Comparison of ENCODE assay signal across 16 cellular contexts in genomic region chr16:27377666-27378485, GRCh38. TPM values are rescaled to one million over a fixed set of nuclear protein-coding genes. Genes with fewer than 3 reads are reported as not detected.
DNase-seq lines count a peak whose midpoint lies in the region; ATAC-seq, FAIRE-seq and TF ChIP-seq lines count a peak whose summit lies in the region.
"Had no signal": no experiment of that assay in that cellular context is flagged by ENCODE, and none has a peak within 500 bp of the region (broad histone marks: within the 10 kb centered on the region; RNA-seq: fewer than 3 reads in every experiment).

No MANE protein-coding gene starts in this region.

- peak overlapping the region; percentile 86 to 96 for H3K27ac Mint-ChIP-seq in T-cell
- peak overlapping the region; percentile 76 to 85 for H3K27ac Mint-ChIP-seq in effector memory CD8-positive, alpha-beta T cell

- H3K27ac ChIP-seq in BLaER1 treated with 17β-estradiol and CSF1 and Interleukin-3, amounts not matched to agents 10 nM and 100 nM, result peak overlapping the region; percentile 44 to 87 (median 70); a peak in 18 of 22 replicates

- DNase-seq in GM12891 (ENCODE audit: insufficient read length, low spot score) (no peak), T-cell (peak in 12 of 34 experiments; percentile 16 to 57 (median 28)), NCI-H510A treated with DMSO at 0.1 percent for 48 hours (lab: John Stamatoyannopoulos, UW) (no peak), H54 (ENCODE audit: insufficient read length, low spot score) (no peak)
- no peak for DNase-seq in effector memory CD8-positive, alpha-beta T cell
- DNase-seq: activated CD4-positive, alpha-beta T cell treated with anti-CD3 and anti-CD28 coated beads for 48 hours; C1 segment of cervical spinal cord; left ventricle myocardium superior; NCI-H2029; occipital lobe; SK-N-SH had no signal

- no peaks in the 10 kb centered on the region for H3K36me3 ChIP-seq in BLaER1 treated with 17β-estradiol and CSF1 and Interleukin-3, amounts not matched to agents 10 nM and 100 nM

- H3K4me2 ChIP-seq in BLaER1 treated with 17β-estradiol and CSF1 and Interleukin-3, amounts not matched to agents 10 nM and 100 nM, result peak overlapping the region; percentile 47 to 91 (median 70)
- H3K4me2 ChIP-seq: SK-N-SH had no signal

- H3K27me3 Mint-ChIP-seq in T-cell, result no peaks in the 10 kb centered on the region
- H3K27me3 Mint-ChIP-seq in effector memory CD8-positive, alpha-beta T cell, result no peaks in the 10 kb centered on the region

- H3K9me3 Mint-ChIP-seq in T-cell, result peaks cover 0 to 3% (median 0%) of the 10 kb centered on the region in 3 donors
- no peaks in the 10 kb centered on the region for H3K9me3 Mint-ChIP-seq in effector memory CD8-positive, alpha-beta T cell

- peak; percentile 97 for FAIRE-seq in GM12891 (lab: Jason Lieb, UNC)
- no peak for FAIRE-seq in H54 (lab: Jason Lieb, UNC)
- FAIRE-seq: endometrium had no signal

- peaks cover 49 to 100% (median 71%) of the 10 kb centered on the region in 10 experiments for H3K4me1 ChIP-seq in BLaER1 treated with 17β-estradiol and CSF1 and Interleukin-3, amounts not matched to agents 10 nM and 100 nM

- TF ChIP-seq POLR2A in GM12891 (IDR thresholded peaks at IDR 0.05; ENCODE audit: low read depth, low read length), result no peak
- TF ChIP-seq POLR2A in H54 (IDR thresholded peaks at IDR 0.05; ENCODE audit: low read depth, low read length), result no peak

- 0 out of 20 replicates have a peak overlapping the region, but pooled peaks of 1 of the 10 experiments have one; percentile 3 for H3K4me3 ChIP-seq in BLaER1 treated with 17β-estradiol and CSF1 and Interleukin-3, amounts not matched to agents 10 nM and 100 nM

- peaks cover 44 to 56% (median 45%) of the 10 kb centered on the region in 3 donors for H3K4me1 Mint-ChIP-seq in T-cell
- H3K4me1 Mint-ChIP-seq in effector memory CD8-positive, alpha-beta T cell (ENCODE audit: low read depth in 2 of 2), result peaks cover 20 to 22% of the 10 kb centered on the region in 2 donors

- no peaks in the 10 kb centered on the region for H3K36me3 Mint-ChIP-seq in T-cell
- no peaks in the 10 kb centered on the region for H3K36me3 Mint-ChIP-seq in effector memory CD8-positive, alpha-beta T cell (ENCODE audit: insufficient read depth)

- POLR2A ChIA-PET in T-cell (lab: Charles Lee), result interaction anchor here in 1 of 2 donors (1.8 kb wide), 1 partner anchor 10 kb away, joined by 8 read pairs; no protein-coding TSS in a partner anchor

- H4K20me1 ChIP-seq in BLaER1 treated with 17β-estradiol and CSF1 and Interleukin-3, amounts not matched to agents 10 nM and 100 nM, result no peaks in the 10 kb centered on the region

- H3K4me3 Mint-ChIP-seq in T-cell, result peak overlapping the region; percentile 4 to 74 (median 62)
- H3K4me3 Mint-ChIP-seq in effector memory CD8-positive, alpha-beta T cell, result peak overlapping the region; percentile 40 to 56

- peak; percentile 75 to 81 (median 79) for ATAC-seq in T-cell (replicated peaks in 1 of 4)
- peak; percentile 72 for ATAC-seq in effector memory CD8-positive, alpha-beta T cell (replicated peaks)
- no peak for ATAC-seq in GM21717 (IDR thresholded peaks at IDR 0.05; ENCODE audit: unreplicated experiment)
- ATAC-seq in HG02938 (IDR thresholded peaks at IDR 0.05; ENCODE audit: unreplicated experiment), result no peak
- ATAC-seq: HCT116, left ventricle myocardium superior had no signal

- H3K9me3 ChIP-seq in BLaER1 treated with 17β-estradiol and CSF1 and Interleukin-3, amounts not matched to agents 10 nM and 100 nM (replicated peaks in 1 of 11), result peaks cover 0 to under 1% (median 0%) of the 10 kb centered on the region in 11 experiments; a peak in 3 of 22 replicates
- H3K9me3 ChIP-seq: SK-N-SH had no signal

- H3K9ac ChIP-seq in BLaER1 treated with 17β-estradiol and CSF1 and Interleukin-3, amounts not matched to agents 10 nM and 100 nM, result peak overlapping the region in 6 of 11 experiments; percentile 13 to 55 (median 36); a peak in 10 of 22 replicates
- H3K9ac ChIP-seq: SK-N-SH had no signal

- H3K27me3 ChIP-seq in BLaER1 treated with 17β-estradiol and CSF1 and Interleukin-3, amounts not matched to agents 10 nM and 100 nM, result no peaks in the 10 kb centered on the region

- CTCF ChIA-PET in T-cell (lab: Charles Lee), result interaction anchor here (0.5 to 1.7 kb wide), 3 partner anchors 10 to 268 kb away, joined by 3 to 6 read pairs (median 3); no protein-coding TSS in a partner anchor

TF ChIP-seq in GM12891, 5 proteins besides CTCF, POLR2A, EP300 and RAD21:
- TF ChIP-seq PAX5 (IDR thresholded peaks at IDR 0.05; ENCODE audit: insufficient read depth, low read length, severe bottlenecking), result peak; percentile 28
- TF ChIP-seq SPI1 (IDR thresholded peaks at IDR 0.05; ENCODE audit: low read depth, low read length), result peak; percentile 51
- no peak for TF ChIP-seq TAF1 (IDR thresholded peaks at IDR 0.05; ENCODE audit: low read depth, low read length)
- no peak for TF ChIP-seq POLR2AphosphoS5 (IDR thresholded peaks at IDR 0.05; ENCODE audit: low read depth, low read length)
- TF ChIP-seq POU2F2 (IDR thresholded peaks at IDR 0.05; ENCODE audit: low read depth, low read length), result 0 out of 2 replicates have a peak, but pooled peaks have one; percentile 19

RNA-seq across cellular contexts. Expression of gene IL21R, which starts 24.1 kb away (rescaled TPM):
- 39.6 TPM for polyA plus RNA-seq in GM12891 (2012; ENCODE audit: low read depth, missing spikeins)
- total RNA-seq in T-cell, result 10 to 100 TPM; 35.6 to 44.3 (median 38.2) TPM
- total RNA-seq: occipital lobe had no signal

Comparison
In these comparisons a context has a peak if more than half of its experiments do, and no peak if none do; other contexts are left out.
1. ATAC-seq: peak in T-cell (4 of 4) and effector memory CD8-positive, alpha-beta T cell (single experiment); none in GM21717 (single experiment) and HG02938 (single experiment).